8 cellular contexts compared by ENCODE assay signal in the genomic region with DNA sequence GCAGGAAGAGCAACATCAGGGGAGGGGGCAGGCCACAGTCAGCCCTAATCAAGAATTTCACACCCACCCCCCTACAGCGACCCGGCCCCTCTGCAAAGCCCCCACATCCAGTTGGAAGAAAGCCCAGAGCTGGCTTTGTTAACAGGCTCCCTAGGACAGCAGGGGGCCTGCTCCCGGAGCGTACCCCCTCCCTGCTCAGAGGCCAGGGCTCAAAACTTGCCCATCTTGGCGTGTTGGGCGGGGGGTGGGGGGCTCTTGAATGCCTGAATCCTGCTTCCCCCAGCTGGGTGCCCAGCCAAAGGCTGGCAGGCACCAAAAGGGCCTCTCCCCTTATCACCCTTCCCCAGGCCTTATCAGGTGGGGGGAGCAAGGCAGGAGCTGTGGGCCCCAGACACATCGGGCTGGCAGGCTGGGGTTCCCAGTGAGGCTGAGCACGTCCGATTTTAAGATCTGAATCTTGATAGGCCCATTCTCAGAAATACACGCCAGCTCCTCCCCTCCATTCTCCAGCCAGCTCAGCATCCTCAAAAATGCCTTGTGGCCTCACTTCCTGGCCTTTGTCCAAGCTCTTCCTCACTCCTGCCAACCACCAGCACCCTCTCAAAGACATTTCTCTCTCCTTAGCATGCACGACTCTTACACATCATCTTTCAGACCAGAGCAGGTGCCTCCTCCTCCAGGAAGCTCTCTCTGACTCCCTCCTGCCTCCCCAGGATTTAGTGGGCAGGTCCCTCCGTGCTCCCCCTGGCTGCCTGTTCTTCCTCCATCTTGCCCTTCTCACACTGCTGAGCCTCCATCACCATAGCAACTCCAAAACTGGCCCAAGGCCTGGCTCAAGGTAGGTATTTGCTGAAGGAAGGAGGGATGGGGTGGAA.
DNase-seq lines count a peak whose midpoint lies in the region; ATAC-seq, FAIRE-seq and TF ChIP-seq lines count a peak whose summit lies in the region.

No MANE protein-coding gene starts in this region.

- RAD21 ChIA-PET in HCT116 (lab: Charles Lee; ENCODE audit: low non-redundant PET in 1 of 2, low total read pairs in 2 of 2, uncharacterized antibody in 2 of 2, unreplicated experiment in 2 of 2) = no interaction called here

- no peak overlapping the region for H3K4me3 ChIP-seq in HCT116 (replicated peaks in 1 of 2; ENCODE audit: low read depth in 1 of 2, low read length in 2 of 2)
- H3K4me3 ChIP-seq in skeletal muscle cell (ENCODE audit: low read depth, low read length) = no peak overlapping the region
- H3K4me3 ChIP-seq in esophagus squamous epithelium = no peak overlapping the region
- H3K4me3 ChIP-seq in Peyer's patch = no peak overlapping the region

- 0 out of 6 replicates have a peak, but pooled peaks of 1 of the 3 experiments have one; percentile 4 for TF ChIP-seq CTCF in HCT116 (IDR thresholded peaks at IDR 0.05 in 2 of 3, conservative IDR thresholded peaks at IDR 0.05 in 1 of 3; ENCODE audit: borderline replicate concordance in 1 of 3, insufficient read depth in 1 of 3, low read depth in 2 of 3, low read length in 2 of 3)
- no peak for TF ChIP-seq CTCF in esophagus squamous epithelium (IDR thresholded peaks at IDR 0.05)
- TF ChIP-seq CTCF in Peyer's patch (IDR thresholded peaks at IDR 0.05) = no peak

- BruUV-seq in HCT116 (replicated peaks; lab: Mats Ljungman, UMichigan) = no TSS peak

- intact Hi-C loops in HCT116 (cut with micrococcal nuclease) (no loop called here), esophagus squamous epithelium (cut with DNase I) (no loop called here)

- CTCF ChIA-PET in HCT116 (lab: Charles Lee) = no interaction called here

- no peaks in the 10 kb centered on the region for H3K9me3 ChIP-seq in HCT116 (ENCODE audit: control insufficient read depth in 1 of 2, insufficient read depth in 1 of 2, low read depth in 1 of 2, low read length in 2 of 2)
- H3K9me3 ChIP-seq in esophagus squamous epithelium = peaks cover 0 to 7% (median 0%) of the 10 kb centered on the region in 3 donors
- H3K9me3 ChIP-seq in Peyer's patch = no peaks in the 10 kb centered on the region

- TF ChIP-seq POLR2A in HCT116 (IDR thresholded peaks at IDR 0.05; ENCODE audit: borderline replicate concordance, extremely low read depth, insufficient read depth, insufficient read length) = no peak
- TF ChIP-seq POLR2A in esophagus squamous epithelium (IDR thresholded peaks at IDR 0.05) = no peak
- TF ChIP-seq POLR2A in Peyer's patch (IDR thresholded peaks at IDR 0.05) = no peak

- DNase-seq in HCT116 (ENCODE audit: low read depth, low spot score) (no peak), RCC 7860 (ENCODE audit: low spot score) (peak; percentile 76), fibroblast of peridontal ligament (ENCODE audit: extremely low read depth) (peak; percentile 90), skeletal muscle cell (ENCODE audit: low read depth) (peak; percentile 73), esophagus squamous epithelium (lab: John Stamatoyannopoulos, UW) (no peak), Peyer's patch (no peak)

- no peaks in the 10 kb centered on the region for H3K9me2 ChIP-seq in HCT116 (ENCODE audit: insufficient read depth)

- H3K36me3 ChIP-seq in HCT116 (ENCODE audit: control insufficient read depth in 1 of 2, insufficient read depth in 2 of 2, low read length in 2 of 2) = no peaks in the 10 kb centered on the region
- no peaks in the 10 kb centered on the region for H3K36me3 ChIP-seq in esophagus squamous epithelium
- H3K36me3 ChIP-seq in Peyer's patch = no peaks in the 10 kb centered on the region

- H3K27me3 ChIP-seq in HCT116 (ENCODE audit: insufficient read depth, low read length) (peaks cover 12% of the 10 kb centered on the region), esophagus squamous epithelium (peaks cover 0 to 42% (median 0%) of the 10 kb centered on the region in 4 donors), Peyer's patch (no peaks in the 10 kb centered on the region)

- no peak overlapping the region for H3K9ac ChIP-seq in HCT116 (ENCODE audit: low read length)

- no peaks in the 10 kb centered on the region for H3K79me2 ChIP-seq in HCT116 (ENCODE audit: insufficient read depth, low read length)

- WGBS in esophagus squamous epithelium, 2 donors = 15 to 17% methylated on average over 5 to 8 of the region's 12 CpGs

- H3K4me2 ChIP-seq in HCT116 (ENCODE audit: low read length) = no peak overlapping the region

- no peak overlapping the region for H3K27ac ChIP-seq in HCT116 (ENCODE audit: low read depth, low read length)
- H3K27ac ChIP-seq in esophagus squamous epithelium = no peak overlapping the region
- no peak overlapping the region for H3K27ac ChIP-seq in Peyer's patch

- TF ChIP-seq RAD21 in HCT116 (IDR thresholded peaks at IDR 0.05; ENCODE audit: low read depth) = no peak

- peaks cover 3 to 5% of the 10 kb centered on the region in 2 experiments; a peak in 2 of 4 replicates for H3K4me1 ChIP-seq in HCT116 (ENCODE audit: control insufficient read depth in 1 of 2, insufficient read depth in 2 of 2, low read length in 2 of 2)
- H3K4me1 ChIP-seq in esophagus squamous epithelium = peaks cover 8 to 29% (median 12%) of the 10 kb centered on the region in 3 donors
- peaks cover 0 to 7% (median 0%) of the 10 kb centered on the region in 4 donors for H3K4me1 ChIP-seq in Peyer's patch

- peak; percentile 52 for FAIRE-seq in RCC 7860 (lab: Jason Lieb, UNC)

- H2AFZ ChIP-seq in HCT116 (ENCODE audit: low read depth, low read length, poor library complexity, severe bottlenecking) = no peak overlapping the region

- H4K20me1 ChIP-seq in HCT116 (ENCODE audit: insufficient read depth) = no peaks in the 10 kb centered on the region

- ATAC-seq in HCT116 (peak; percentile 44), GM21447 (IDR thresholded peaks at IDR 0.05; ENCODE audit: unreplicated experiment) (no peak), HG02970 (IDR thresholded peaks at IDR 0.05; ENCODE audit: low FRiP score, unreplicated experiment) (no peak)

- POLR2A ChIA-PET in HCT116 (lab: Charles Lee) = interaction anchor here (0.7 kb wide), 1 partner anchor 26 kb away, joined by 4 read pairs; no protein-coding TSS in a partner anchor

TF ChIP-seq in HCT116, 20 proteins besides CTCF, POLR2A, EP300 and RAD21:
- no peak for TF ChIP-seq ZFX (IDR thresholded peaks at IDR 0.05)
- TF ChIP-seq, protein P1, sequence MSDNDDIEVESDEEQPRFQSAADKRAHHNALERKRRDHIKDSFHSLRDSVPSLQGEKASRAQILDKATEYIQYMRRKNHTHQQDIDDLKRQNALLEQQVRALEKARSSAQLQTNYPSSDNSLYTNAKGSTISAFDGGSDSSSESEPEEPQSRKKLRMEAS (IDR thresholded peaks at IDR 0.05) = no peak
- TF ChIP-seq YY1 (IDR thresholded peaks at IDR 0.05; ENCODE audit: extremely low read depth, insufficient replicate concordance, low read depth, low read length) = no peak
- TF ChIP-seq EGR1 (IDR thresholded peaks at IDR 0.05; ENCODE audit: low read depth) = no peak
- no peak for TF ChIP-seq SRF (IDR thresholded peaks at IDR 0.05; ENCODE audit: low read depth)
- no peak for TF ChIP-seq CBX3 (IDR thresholded peaks at IDR 0.05; ENCODE audit: low read depth)
- no peak for TF ChIP-seq TCF7L2 (IDR thresholded peaks at IDR 0.05; ENCODE audit: borderline replicate concordance, extremely low read depth, insufficient read depth, insufficient read length)
- no peak for TF ChIP-seq POLR2AphosphoS5 (IDR thresholded peaks at IDR 0.05; ENCODE audit: low read depth, low read length)
- TF ChIP-seq, protein P2, sequence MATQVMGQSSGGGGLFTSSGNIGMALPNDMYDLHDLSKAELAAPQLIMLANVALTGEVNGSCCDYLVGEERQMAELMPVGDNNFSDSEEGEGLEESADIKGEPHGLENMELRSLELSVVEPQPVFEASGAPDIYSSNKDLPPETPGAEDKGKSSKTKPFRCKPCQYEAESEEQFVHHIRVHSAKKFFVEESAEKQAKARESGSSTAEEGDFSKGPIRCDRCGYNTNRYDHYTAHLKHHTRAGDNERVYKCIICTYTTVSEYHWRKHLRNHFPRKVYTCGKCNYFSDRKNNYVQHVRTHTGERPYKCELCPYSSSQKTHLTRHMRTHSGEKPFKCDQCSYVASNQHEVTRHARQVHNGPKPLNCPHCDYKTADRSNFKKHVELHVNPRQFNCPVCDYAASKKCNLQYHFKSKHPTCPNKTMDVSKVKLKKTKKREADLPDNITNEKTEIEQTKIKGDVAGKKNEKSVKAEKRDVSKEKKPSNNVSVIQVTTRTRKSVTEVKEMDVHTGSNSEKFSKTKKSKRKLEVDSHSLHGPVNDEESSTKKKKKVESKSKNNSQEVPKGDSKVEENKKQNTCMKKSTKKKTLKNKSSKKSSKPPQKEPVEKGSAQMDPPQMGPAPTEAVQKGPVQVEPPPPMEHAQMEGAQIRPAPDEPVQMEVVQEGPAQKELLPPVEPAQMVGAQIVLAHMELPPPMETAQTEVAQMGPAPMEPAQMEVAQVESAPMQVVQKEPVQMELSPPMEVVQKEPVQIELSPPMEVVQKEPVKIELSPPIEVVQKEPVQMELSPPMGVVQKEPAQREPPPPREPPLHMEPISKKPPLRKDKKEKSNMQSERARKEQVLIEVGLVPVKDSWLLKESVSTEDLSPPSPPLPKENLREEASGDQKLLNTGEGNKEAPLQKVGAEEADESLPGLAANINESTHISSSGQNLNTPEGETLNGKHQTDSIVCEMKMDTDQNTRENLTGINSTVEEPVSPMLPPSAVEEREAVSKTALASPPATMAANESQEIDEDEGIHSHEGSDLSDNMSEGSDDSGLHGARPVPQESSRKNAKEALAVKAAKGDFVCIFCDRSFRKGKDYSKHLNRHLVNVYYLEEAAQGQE (IDR thresholded peaks at IDR 0.05; ENCODE audit: low read depth) = no peak
- TF ChIP-seq ZNF274 (IDR thresholded peaks at IDR 0.05; ENCODE audit: low read depth, low read length) = no peak
- TF ChIP-seq SP1 (IDR thresholded peaks at IDR 0.05; ENCODE audit: low read depth) = no peak
TF ChIP-seq in HCT116: peak in this region for 0.

Comparison
In these comparisons a context has a peak if more than half of its experiments do, and no peak if none do; other contexts are left out.
1. DNase-seq: peak in RCC 7860 (single experiment), fibroblast of peridontal ligament (single experiment) and skeletal muscle cell (single experiment); none in HCT116 (single experiment), esophagus squamous epithelium (single experiment) and Peyer's patch (0 of 3).